Comparison of ENCODE assay signal across 11 cellular contexts in genomic region chr3:94064243-94064642, GRCh38. TPM values are rescaled to one million over a fixed set of nuclear protein-coding genes. Genes with fewer than 3 reads are reported as not detected.
DNase-seq lines count a peak whose midpoint lies in the region; ATAC-seq and TF ChIP-seq lines count a peak whose summit lies in the region.
"Had no signal": no experiment of that assay in that cellular context is flagged by ENCODE, and none has a peak within 500 bp of the region (broad histone marks: within the 10 kb centered on the region; RNA-seq: fewer than 3 reads in every experiment).

No MANE protein-coding gene starts in this region.

- no peaks in the 10 kb centered on the region for H3K9me3 Mint-ChIP-seq in activated naive CD4-positive, alpha-beta T cell treated with anti-CD3 and anti-CD28 coated beads, Interleukin-2, amount 50 U/mL, for 24 hours
- H3K9me3 Mint-ChIP-seq in activated B cell treated with CpG ODN at 0.5 μM for 24 hours, result no peaks in the 10 kb centered on the region

- H3K36me3 Mint-ChIP-seq in activated naive CD4-positive, alpha-beta T cell treated with anti-CD3 and anti-CD28 coated beads, Interleukin-2, amount 50 U/mL, for 24 hours, result peaks cover 19% of the 10 kb centered on the region
- peaks cover 48% of the 10 kb centered on the region for H3K36me3 Mint-ChIP-seq in activated B cell treated with CpG ODN at 0.5 μM for 24 hours (ENCODE audit: low read depth)

- intact Hi-C loops in activated B cell treated with CpG ODN at 0.5 μM for 24 hours (cut with micrococcal nuclease), result no loop called here
- intact Hi-C loops in tibial artery (cut with DNase I; ENCODE audit: low total_unique reads), result no loop called here

- peak overlapping the region; percentile 99 for H3K4me3 Mint-ChIP-seq in activated naive CD4-positive, alpha-beta T cell treated with anti-CD3 and anti-CD28 coated beads, Interleukin-2, amount 50 U/mL, for 24 hours
- peak overlapping the region; percentile 98 for H3K4me3 Mint-ChIP-seq in activated B cell treated with CpG ODN at 0.5 μM for 24 hours

- H3K27ac ChIP-seq in iPS-18a (ENCODE audit: low read length), result no peak overlapping the region
- peak overlapping the region in 1 of 2 donors; percentile 93 for H3K27ac ChIP-seq in tibial artery

- H3K4me1 Mint-ChIP-seq in activated naive CD4-positive, alpha-beta T cell treated with anti-CD3 and anti-CD28 coated beads, Interleukin-2, amount 50 U/mL, for 24 hours, result peaks cover 69% of the 10 kb centered on the region
- peaks cover 46% of the 10 kb centered on the region for H3K4me1 Mint-ChIP-seq in activated B cell treated with CpG ODN at 0.5 μM for 24 hours

- CTCF ChIA-PET in activated B cell treated with CpG ODN at 0.5 μM for 24 hours (lab: Charles Lee), result no interaction called here

- peak overlapping the region; percentile 69 for H3K27ac Mint-ChIP-seq in activated naive CD4-positive, alpha-beta T cell treated with anti-CD3 and anti-CD28 coated beads, Interleukin-2, amount 50 U/mL, for 24 hours
- H3K27ac Mint-ChIP-seq in activated B cell treated with CpG ODN at 0.5 μM for 24 hours, result peak overlapping the region; percentile 100

- H3K36me3 ChIP-seq in iPS-18a (ENCODE audit: control insufficient read depth, low read depth, low read length), result no peaks in the 10 kb centered on the region
- peaks cover 0 to 19% (median 0%) of the 10 kb centered on the region in 3 donors for H3K36me3 ChIP-seq in tibial artery

- ATAC-seq in activated B cell treated with CpG ODN at 0.5 μM for 24 hours (ENCODE audit: low read depth) (no peak), HG02798 (IDR thresholded peaks at IDR 0.05; ENCODE audit: poor library complexity, unreplicated experiment) (no peak)

- H3K27me3 ChIP-seq in iPS-18a (ENCODE audit: control insufficient read depth, insufficient read depth, low read length), result no peaks in the 10 kb centered on the region
- no peaks in the 10 kb centered on the region for H3K27me3 ChIP-seq in tibial artery

- no peak for TF ChIP-seq CTCF in activated B cell treated with CpG ODN at 0.5 μM for 24 hours (IDR thresholded peaks at IDR 0.05)
- TF ChIP-seq CTCF in tibial artery (IDR thresholded peaks at IDR 0.05), result no peak

- no peaks in the 10 kb centered on the region for H3K27me3 Mint-ChIP-seq in activated naive CD4-positive, alpha-beta T cell treated with anti-CD3 and anti-CD28 coated beads, Interleukin-2, amount 50 U/mL, for 24 hours
- H3K27me3 Mint-ChIP-seq in activated B cell treated with CpG ODN at 0.5 μM for 24 hours, result no peaks in the 10 kb centered on the region

- DNase-seq in activated naive CD4-positive, alpha-beta T cell (lab: John Stamatoyannopoulos, UW), result no peak
- DNase-seq in activated B cell treated with CpG ODN at 0.5 μM for 24 hours (no peak), tibial artery (no peak), NCI-H146 (lab: John Stamatoyannopoulos, UW) (no peak), NCI-H2107 (lab: John Stamatoyannopoulos, UW) (no peak)
- DNase-seq: activated CD4-positive, alpha-beta T cell treated with anti-CD3 and anti-CD28 coated beads for 1 hour; effector CD8-positive, alpha-beta T cell; NCI-H2227 treated with DMSO at 0.1 percent for 48 hours had no signal

- H3K4me1 ChIP-seq in iPS-18a (ENCODE audit: control insufficient read depth, low read depth, low read length), result no peaks in the 10 kb centered on the region
- peaks cover 0 to 38% (median 17%) of the 10 kb centered on the region in 4 donors for H3K4me1 ChIP-seq in tibial artery

- POLR2A ChIA-PET in activated B cell treated with CpG ODN at 0.5 μM for 24 hours (lab: Charles Lee), result no interaction called here

- peak overlapping the region; percentile 94 for H3K9ac ChIP-seq in iPS-18a (ENCODE audit: low read length)

- H3K4me3 ChIP-seq in iPS-18a (ENCODE audit: low read length) (no peak overlapping the region), tibial artery (peak overlapping the region; percentile 66 to 91)

- H3K9me3 ChIP-seq in iPS-18a (ENCODE audit: control insufficient read depth, low read depth, low read length) (no peaks in the 10 kb centered on the region), tibial artery (no peaks in the 10 kb centered on the region)

RNA-seq across cellular contexts. Expression of gene NSUN3, which starts 1.4 kb away (rescaled TPM):
- total RNA-seq in activated B cell treated with CpG ODN at 0.5 μM for 24 hours, result 18.1 and 20.8 TPM in 2 replicates

RNA-seq across cellular contexts. Expression of gene DHFR2, which starts 1.5 kb away (rescaled TPM):
- total RNA-seq in activated B cell treated with CpG ODN at 0.5 μM for 24 hours, result 4.3 and 5.0 TPM in 2 replicates

RNA-seq across cellular contexts. Expression of gene STX19, which starts 35.8 kb away (rescaled TPM):
- total RNA-seq in activated B cell treated with CpG ODN at 0.5 μM for 24 hours, result not detected in 2 replicates
